Comparison of ENCODE assay signal across 8 cellular contexts in genomic region chr3:42683875-42684593, GRCh38. TPM values are rescaled to one million over a fixed set of nuclear protein-coding genes. Genes with fewer than 3 reads are reported as not detected.
DNase-seq lines count a peak whose midpoint lies in the region; ATAC-seq and TF ChIP-seq lines count a peak whose summit lies in the region.

No MANE protein-coding gene starts in this region.

- H3K27ac ChIP-seq in left ventricle myocardium inferior (replicated peaks), result peak overlapping the region; percentile 93

- peak; percentile 97 for DNase-seq in AG08396 (ENCODE audit: low spot score)
- peak; percentile 73 for DNase-seq in HuH-7.5 (ENCODE audit: low spot score)
- peak; percentile 34 for DNase-seq in activated naive CD4-positive, alpha-beta T cell treated with anti-CD3 and anti-CD28 coated beads, Interleukin-2, amount 50 U/mL, for 16 hours
- peak; percentile 75 for DNase-seq in left ventricle myocardium inferior
- peak; percentile 41 to 62 for DNase-seq in stimulated activated CD4-positive, alpha-beta T cell treated with anti-CD3 and anti-CD28 coated beads, Interleukin-15, amount 100 ng/mL, for 48 hours (ENCODE audit: low read depth in 2 of 2)
- no peak for DNase-seq in NCI-H2029 treated with DMSO at 0.1 percent for 48 hours (lab: John Stamatoyannopoulos, UW)

- H3K36me3 ChIP-seq in left ventricle myocardium inferior, result no peaks in the 10 kb centered on the region

- H3K4me1 ChIP-seq in left ventricle myocardium inferior, result peaks cover 30% of the 10 kb centered on the region

- ATAC-seq in GM18909 (IDR thresholded peaks at IDR 0.05; ENCODE audit: poor library complexity, unreplicated experiment), result no peak
- ATAC-seq in GM21515 (IDR thresholded peaks at IDR 0.05; ENCODE audit: unreplicated experiment), result no peak

- no peaks in the 10 kb centered on the region for H3K9me3 ChIP-seq in left ventricle myocardium inferior (replicated peaks)

- H3K4me3 ChIP-seq in left ventricle myocardium inferior, result peak overlapping the region; percentile 39

- TF ChIP-seq CTCF in left ventricle myocardium inferior (IDR thresholded peaks at IDR 0.05; ENCODE audit: borderline replicate concordance), result no peak

- intact Hi-C loops in left ventricle myocardium inferior (cut with micrococcal nuclease), result no loop called here

- H3K27me3 ChIP-seq in left ventricle myocardium inferior (ENCODE audit: low read depth), result peaks cover 23% of the 10 kb centered on the region

RNA-seq across cellular contexts. Expression of gene KLHL40, which starts 1.3 kb away (rescaled TPM):
- total RNA-seq in left ventricle myocardium inferior, result 0.22 TPM

RNA-seq across cellular contexts. Expression of gene HHATL, which starts 18.6 kb away (rescaled TPM):
- total RNA-seq in left ventricle myocardium inferior, result 552 TPM

RNA-seq across cellular contexts. Expression of gene ZBTB47, which starts 30.5 kb away (rescaled TPM):
- 118 TPM for total RNA-seq in left ventricle myocardium inferior
